8 cellular contexts compared by ENCODE assay signal in genomic region chr11:47766363-47767227, GRCh38. TPM values are rescaled to one million over a fixed set of nuclear protein-coding genes. Genes with fewer than 3 reads are reported as not detected.
DNase-seq lines count a peak whose midpoint lies in the region; ATAC-seq and TF ChIP-seq lines count a peak whose summit lies in the region.

No MANE protein-coding gene starts in this region.

- H3K4me3 ChIP-seq in left ventricle myocardium inferior (peak overlapping the region; percentile 85), psoas muscle (peak overlapping the region; percentile 86)

- TF ChIP-seq CTCF in GM20000 (IDR thresholded peaks at IDR 0.05; ENCODE audit: extremely low read depth, missing control alignments) (no peak), left ventricle myocardium inferior (IDR thresholded peaks at IDR 0.05; ENCODE audit: borderline replicate concordance) (no peak), psoas muscle (IDR thresholded peaks at IDR 0.05) (no peak)

- ATAC-seq in psoas muscle: peak; percentile 22 to 48 (median 38)

- DNase-seq in DMS79 (lab: John Stamatoyannopoulos, UW) (peak; percentile 19), GM20000 (ENCODE audit: low spot score) (peak; percentile 59), HS-5 (ENCODE audit: low read depth) (peak; percentile 25), SW480 (ENCODE audit: low spot score) (peak; percentile 69), left ventricle myocardium inferior (peak; percentile 61), psoas muscle (peak; percentile 75 to 83), ureter (ENCODE audit: low spot score) (peak; percentile 73)

- H3K9me3 ChIP-seq in left ventricle myocardium inferior (replicated peaks) (no peaks in the 10 kb centered on the region), psoas muscle (no peaks in the 10 kb centered on the region)

- intact Hi-C loops in left ventricle myocardium inferior (cut with micrococcal nuclease): no loop called here
- intact Hi-C loops in psoas muscle (cut with DNase I): loop anchor here (5.0 kb wide), 1 partner anchor 124 kb away; the partner anchor contains the start of gene MTCH2 (in 2 of the 2)

- H3K36me3 ChIP-seq in left ventricle myocardium inferior (peaks cover 33% of the 10 kb centered on the region), psoas muscle (ENCODE audit: insufficient read depth in 1 of 2, low read depth in 1 of 2) (peaks cover 0 to 33% of the 10 kb centered on the region in 2 donors)

- WGBS in adipose tissue, 3 donors: 0 to 1% (median 0%) methylated on average over 56 to 73 of the region's 73 CpGs
- WGBS in psoas muscle, 3 donors: 0% methylated on average over 51 to 73 of the region's 73 CpGs

- peaks cover 56% of the 10 kb centered on the region for H3K4me1 ChIP-seq in left ventricle myocardium inferior
- H3K4me1 ChIP-seq in psoas muscle: peaks cover 17% of the 10 kb centered on the region

- peak overlapping the region; percentile 96 for H3K27ac ChIP-seq in adipose tissue (ENCODE audit: low read depth, low read length)
- peak overlapping the region; percentile 98 for H3K27ac ChIP-seq in left ventricle myocardium inferior (replicated peaks)
- peak overlapping the region; percentile 99 for H3K27ac ChIP-seq in psoas muscle

- H3K27me3 ChIP-seq in left ventricle myocardium inferior (ENCODE audit: low read depth) (no peaks in the 10 kb centered on the region), psoas muscle (ENCODE audit: insufficient read depth in 3 of 3, low read length in 2 of 3) (no peaks in the 10 kb centered on the region)

RNA-seq across cellular contexts. Expression of gene FNBP4, which starts 0.5 kb away (rescaled TPM):
- 10 to 100 TPM; 20.8 to 44.2 (median 35.8) TPM for polyA plus RNA-seq in adipose tissue
- total RNA-seq in left ventricle myocardium inferior: 39.0 TPM
- 10 to 100 TPM; 27.1 to 40.5 (median 33.9) TPM for total RNA-seq in psoas muscle
- polyA plus RNA-seq in psoas muscle: 10 to 100 TPM; 14.9 to 58.8 (median 35.3) TPM
- 193 TPM for total RNA-seq in ureter

RNA-seq across cellular contexts. Expression of gene AGBL2, which starts 51.4 kb away (rescaled TPM):
- under 1 TPM; 0.11 to 0.62 (median 0.52) TPM for polyA plus RNA-seq in adipose tissue
- 0.38 TPM for total RNA-seq in left ventricle myocardium inferior
- total RNA-seq in psoas muscle: under 1 TPM in 3 of 4 donors, not detected in 1; 0.15 to 0.76 (median 0.22) TPM
- under 1 TPM in 2 of 3 donors, not detected in 1; 0.04 to 0.10 TPM for polyA plus RNA-seq in psoas muscle
- 4.9 TPM for total RNA-seq in ureter

Comparison
In these comparisons a context has a peak if more than half of its experiments do, and no peak if none do; other contexts are left out.
1. Peak in every context shown above with its lines: DNase-seq, ATAC-seq, H3K4me3 ChIP-seq and H3K27ac ChIP-seq.
2. DNase-seq: peak in every context shown above with its lines; median percentile 79 in psoas muscle; 73 in ureter; 69 in SW480; 61 in left ventricle myocardium inferior; 59 in GM20000; 25 in HS-5; 19 in DMS79.